In genomic region chr9:91071185-91071990, GRCh38 we compare ENCODE assay signal across 1 cellular context.
TF ChIP-seq lines count a peak whose summit lies in the region.

No MANE protein-coding gene starts in this region.

TF ChIP-seq in HepG2, 621 proteins besides CTCF, POLR2A, EP300 and RAD21 (continued from another document and continues in another):
- TF ChIP-seq ZNF597 (CRISPR knock-in tag; IDR thresholded peaks at IDR 0.05) = no peak
- no peak for TF ChIP-seq ZNF275 (CRISPR knock-in tag; IDR thresholded peaks at IDR 0.05; ENCODE audit: borderline replicate concordance)
- TF ChIP-seq ZNF180 (CRISPR knock-in tag; IDR thresholded peaks at IDR 0.05; ENCODE audit: borderline replicate concordance, low read depth) = no peak
- no peak for TF ChIP-seq FOXP1 (IDR thresholded peaks at IDR 0.05)
- no peak for TF ChIP-seq FOXP1 (CRISPR knock-in tag; IDR thresholded peaks at IDR 0.05)
- no peak for TF ChIP-seq FUBP1 (CRISPR knock-in tag; IDR thresholded peaks at IDR 0.05; ENCODE audit: borderline replicate concordance)
- TF ChIP-seq DDIT3 (CRISPR knock-in tag; IDR thresholded peaks at IDR 0.05) = no peak
- no peak for TF ChIP-seq FOXO1 (CRISPR knock-in tag; IDR thresholded peaks at IDR 0.05)
- TF ChIP-seq ZHX2 (IDR thresholded peaks at IDR 0.05; ENCODE audit: low read depth) = no peak; the same call in 1 of the 2 replicates
- no peak for TF ChIP-seq ZHX2 (CRISPR knock-in tag; IDR thresholded peaks at IDR 0.05; ENCODE audit: borderline replicate concordance)
- no peak for TF ChIP-seq SNRNP70 (IDR thresholded peaks at IDR 0.05; ENCODE audit: low read depth, low read length)
- no peak; the same call in 1 of the 2 replicates for TF ChIP-seq BORCS8-MEF2B (CRISPR knock-in tag; IDR thresholded peaks at IDR 0.05)
- TF ChIP-seq ZBTB14 (CRISPR knock-in tag; IDR thresholded peaks at IDR 0.05) = no peak
- no peak for TF ChIP-seq CBX2 (IDR thresholded peaks at IDR 0.05; ENCODE audit: low read depth, low read length)
- no peak for TF ChIP-seq CBX2 (CRISPR knock-in tag; IDR thresholded peaks at IDR 0.05; ENCODE audit: low read depth)
- no peak for TF ChIP-seq ZFP82 (CRISPR knock-in tag; IDR thresholded peaks at IDR 0.05; ENCODE audit: borderline replicate concordance)
- TF ChIP-seq MED8 (CRISPR knock-in tag; IDR thresholded peaks at IDR 0.05; ENCODE audit: insufficient replicate concordance) = no peak
- 0 out of 2 replicates have a peak, but pooled peaks have one; percentile 53 for TF ChIP-seq ZNF280D (CRISPR knock-in tag; IDR thresholded peaks at IDR 0.05)
- 0 out of 2 replicates have a peak, but pooled peaks have one; percentile 53 for TF ChIP-seq FOXC1 (CRISPR knock-in tag; IDR thresholded peaks at IDR 0.05; ENCODE audit: borderline replicate concordance)
- no peak for TF ChIP-seq ZNF562 (CRISPR knock-in tag; IDR thresholded peaks at IDR 0.05; ENCODE audit: borderline replicate concordance)
- no peak for TF ChIP-seq ZSCAN22 (CRISPR knock-in tag; IDR thresholded peaks at IDR 0.05)
- TF ChIP-seq RBAK (CRISPR knock-in tag; IDR thresholded peaks at IDR 0.05) = no peak
- TF ChIP-seq GATAD1 (CRISPR knock-in tag; IDR thresholded peaks at IDR 0.05) = no peak
- no peak for TF ChIP-seq PCBP2 (optimal IDR thresholded peaks at IDR 0.05; ENCODE audit: low read depth, low read length, poor library complexity, severe bottlenecking)
- TF ChIP-seq NONO (IDR thresholded peaks at IDR 0.05) = no peak
- peak; percentile 55; the same call in 1 of the 2 replicates for TF ChIP-seq NONO (CRISPR knock-in tag; conservative IDR thresholded peaks at IDR 0.05)
- no peak for TF ChIP-seq TCF12 (IDR thresholded peaks at IDR 0.05)
- no peak for TF ChIP-seq TCF12 (CRISPR knock-in tag; IDR thresholded peaks at IDR 0.05)
- no peak for TF ChIP-seq TCF7L2 (IDR thresholded peaks at IDR 0.05; ENCODE audit: low read depth, low read length)
- peak; percentile 53; the same call in 1 of the 2 replicates for TF ChIP-seq LBX2 (CRISPR knock-in tag; IDR thresholded peaks at IDR 0.05; ENCODE audit: borderline replicate concordance)
- TF ChIP-seq HNRNPUL1 (IDR thresholded peaks at IDR 0.05; ENCODE audit: low read depth, low read length) = no peak
- TF ChIP-seq TCF7 (IDR thresholded peaks at IDR 0.05; ENCODE audit: low read depth) = no peak
- no peak; the same call in 1 of the 2 replicates for TF ChIP-seq ZNF547 (CRISPR knock-in tag; IDR thresholded peaks at IDR 0.05)
- TF ChIP-seq ZMAT3 (CRISPR knock-in tag; conservative IDR thresholded peaks at IDR 0.05) = no peak
- peak; percentile 47; the same call in 1 of the 2 replicates for TF ChIP-seq THAP11 (CRISPR knock-in tag; IDR thresholded peaks at IDR 0.05)
- 0 out of 2 replicates have a peak, but pooled peaks have one; percentile 36 for TF ChIP-seq ZNF800 (CRISPR knock-in tag; IDR thresholded peaks at IDR 0.05)
- TF ChIP-seq ZBTB46 (CRISPR knock-in tag; IDR thresholded peaks at IDR 0.05; ENCODE audit: borderline replicate concordance) = no peak
